11 cellular contexts compared by ENCODE assay signal in genomic region chr2:203340791-203341487, GRCh38. TPM values are rescaled to one million over a fixed set of nuclear protein-coding genes. Genes with fewer than 3 reads are reported as not detected.
DNase-seq lines count a peak whose midpoint lies in the region; ATAC-seq and TF ChIP-seq lines count a peak whose summit lies in the region.
"Had no signal": no experiment of that assay in that cellular context is flagged by ENCODE, and none has a peak within 500 bp of the region (broad histone marks: within the 10 kb centered on the region; RNA-seq: fewer than 3 reads in every experiment).

No MANE protein-coding gene starts in this region.

- no peak overlapping the region for H2AFZ ChIP-seq in fibroblast of lung (ENCODE audit: low read length)
- H2AFZ ChIP-seq in Karpas-422 (ENCODE audit: low read length), result no peak overlapping the region

- no peaks in the 10 kb centered on the region for H3K9me2 ChIP-seq in Karpas-422 (replicated peaks; ENCODE audit: insufficient read depth, low read length)

- peak overlapping the region; percentile 47 for H3K27ac ChIP-seq in RWPE2 (ENCODE audit: poor library complexity, severe bottlenecking)
- H3K27ac ChIP-seq in fibroblast of lung (ENCODE audit: insufficient read depth, low read length), result no peak overlapping the region
- no peak overlapping the region for H3K27ac ChIP-seq in Karpas-422 (ENCODE audit: low read length)

- H3K4me2 ChIP-seq in fibroblast of lung (ENCODE audit: extremely low read depth, insufficient read depth, low read length) (peak overlapping the region; percentile 5), Karpas-422 (ENCODE audit: low read depth, low read length, poor library complexity, severe bottlenecking) (no peak overlapping the region)

- H3K9ac ChIP-seq in fibroblast of lung (ENCODE audit: insufficient read depth, low read length) (no peak overlapping the region), Karpas-422 (ENCODE audit: low read length) (no peak overlapping the region)

- peak overlapping the region; percentile 57 to 83 (median 58) for H3K27ac Mint-ChIP-seq in nephron
- H3K27ac Mint-ChIP-seq in activated naive CD4-positive, alpha-beta T cell treated with anti-CD3 and anti-CD28 coated beads, Interleukin-2, amount 50 U/mL, for 72 hours, result peak overlapping the region in 1 of 2 donors; percentile 11

- H3K27me3 Mint-ChIP-seq in nephron (ENCODE audit: low read depth), result no peaks in the 10 kb centered on the region

- H3K4me1 Mint-ChIP-seq in nephron, result peaks cover 8% of the 10 kb centered on the region

- peaks cover 63% of the 10 kb centered on the region for H3K36me3 Mint-ChIP-seq in nephron (ENCODE audit: low read depth)
- H3K36me3 Mint-ChIP-seq in activated naive CD4-positive, alpha-beta T cell treated with anti-CD3 and anti-CD28 coated beads, Interleukin-2, amount 50 U/mL, for 72 hours, result peaks cover 9 to 21% of the 10 kb centered on the region in 2 donors

- TF ChIP-seq CTCF in RWPE2 (IDR thresholded peaks at IDR 0.05; ENCODE audit: poor library complexity, severe bottlenecking), result no peak
- TF ChIP-seq CTCF in fibroblast of lung (conservative IDR thresholded peaks at IDR 0.05 in 1 of 2, IDR thresholded peaks at IDR 0.05 in 1 of 2; ENCODE audit: low read depth in 1 of 2, low read length in 2 of 2), result no peak
- no peak for TF ChIP-seq CTCF in nephron (IDR thresholded peaks at IDR 0.05; ENCODE audit: unreplicated experiment in 3 of 3)

- H3K4me1 ChIP-seq in RWPE2 (ENCODE audit: insufficient read depth, poor library complexity, severe bottlenecking) (peaks cover 15% of the 10 kb centered on the region), fibroblast of lung (ENCODE audit: control insufficient read depth, extremely low read depth, insufficient read depth, low read length) (peaks cover 10% of the 10 kb centered on the region), Karpas-422 (ENCODE audit: low read length) (peaks cover 16% of the 10 kb centered on the region; the same call in 1 of the 2 replicates)

- H3K9me3 Mint-ChIP-seq in nephron, result no peaks in the 10 kb centered on the region
- no peaks in the 10 kb centered on the region for H3K9me3 Mint-ChIP-seq in activated naive CD4-positive, alpha-beta T cell treated with anti-CD3 and anti-CD28 coated beads, Interleukin-2, amount 50 U/mL, for 72 hours

- ATAC-seq in RWPE2 (ENCODE audit: low read depth) (peak; percentile 95), HG02763 (IDR thresholded peaks at IDR 0.05; ENCODE audit: unreplicated experiment) (no peak)
- no peak for ATAC-seq in activated naive CD4-positive, alpha-beta T cell treated with anti-CD3 and anti-CD28 coated beads, Interleukin-2, amount 50 U/mL, for 72 hours

- DNase-seq in DMS79 (lab: John Stamatoyannopoulos, UW) (peak; percentile 24), RWPE2 (ENCODE audit: low spot score) (no peak), fibroblast of lung (ENCODE audit: low read depth in 2 of 2) (peak; percentile 39 to 91), Karpas-422 (no peak), Kasumi-1 (lab: John Stamatoyannopoulos, UW) (no peak)
- DNase-seq in activated naive CD4-positive, alpha-beta T cell treated with anti-CD3 and anti-CD28 coated beads, Interleukin-2, amount 50 U/mL, for 72 hours (ENCODE audit: low spot score in 2 of 2), result no peak
- DNase-seq: DMS53; NCI-H2171; stimulated activated CD4-positive, alpha-beta T cell treated with anti-CD3 and anti-CD28 coated beads, Interleukin-4, amount 100 ng/mL, for 24 hours had no signal

- H3K4me3 ChIP-seq in RWPE2 (ENCODE audit: severe bottlenecking) (no peak overlapping the region), fibroblast of lung (replicated peaks in 1 of 4; ENCODE audit: control extremely low read depth in 1 of 4, insufficient read depth in 1 of 4, low read depth in 3 of 4, low read length in 4 of 4) (no peak overlapping the region), Karpas-422 (ENCODE audit: low read length) (no peak overlapping the region)

- peaks cover 58% of the 10 kb centered on the region for H3K79me2 ChIP-seq in fibroblast of lung (ENCODE audit: control insufficient read depth, insufficient read depth, low read length)
- H3K79me2 ChIP-seq in Karpas-422 (ENCODE audit: low read length), result peaks cover 97% of the 10 kb centered on the region

- H3K9me3 ChIP-seq in RWPE2 (ENCODE audit: severe bottlenecking) (no peaks in the 10 kb centered on the region), fibroblast of lung (ENCODE audit: control insufficient read depth, insufficient read depth, low read depth, low read length) (no peaks in the 10 kb centered on the region), Karpas-422 (ENCODE audit: low read length) (no peaks in the 10 kb centered on the region)

- H4K20me1 ChIP-seq in fibroblast of lung (ENCODE audit: control insufficient read depth, extremely low read depth, insufficient read depth, low read length), result peaks cover 2% of the 10 kb centered on the region
- no peaks in the 10 kb centered on the region for H4K20me1 ChIP-seq in Karpas-422 (ENCODE audit: insufficient read depth, low read depth, low read length)

- no peak overlapping the region for H3K4me3 Mint-ChIP-seq in nephron

- H3K36me3 ChIP-seq in RWPE2 (ENCODE audit: low read depth) (peaks cover 23% of the 10 kb centered on the region), fibroblast of lung (ENCODE audit: control insufficient read depth, insufficient read depth, low read length) (no peaks in the 10 kb centered on the region), Karpas-422 (ENCODE audit: insufficient read depth, low read length) (peaks cover 15% of the 10 kb centered on the region; the same call in 1 of the 2 replicates)

- H3K27me3 ChIP-seq in RWPE2 (ENCODE audit: insufficient read depth, poor library complexity, severe bottlenecking) (no peaks in the 10 kb centered on the region), fibroblast of lung (ENCODE audit: control insufficient read depth, insufficient read depth, low read length) (no peaks in the 10 kb centered on the region), Karpas-422 (ENCODE audit: low read length) (no peaks in the 10 kb centered on the region)

RNA-seq across cellular contexts. Expression of gene ABI2, which starts 12.7 kb away (rescaled TPM):
- 27.0 and 32.2 TPM in 2 replicates for total RNA-seq in fibroblast of lung
- 60.8 and 60.9 TPM in 2 replicates for polyA plus RNA-seq in fibroblast of lung
- polyA plus RNA-seq in fibroblast of lung (2012), result 49.0 and 50.3 TPM in 2 replicates
- 45.5 and 91.7 TPM in 2 replicates for polyA minus RNA-seq in fibroblast of lung (ENCODE audit: low replicate concordance)
- total RNA-seq in activated naive CD4-positive, alpha-beta T cell treated with anti-CD3 and anti-CD28 coated beads, Interleukin-2, amount 50 U/mL, for 72 hours, result 10 to 100 TPM; 45.3 to 46.1 TPM
- 91.9 and 142 TPM in 2 replicates for total RNA-seq in Karpas-422 (2014; rRNA removed; shearing (Covaris generic); ENCODE audit: low replicate concordance)

Comparison
In these comparisons a context has a peak if more than half of its experiments do, and no peak if none do; other contexts are left out.
1. DNase-seq: peak in DMS79 (single experiment) and fibroblast of lung (2 of 2); none in RWPE2 (single experiment), activated naive CD4-positive, alpha-beta T cell treated with anti-CD3 and anti-CD28 coated beads, Interleukin-2, amount 50 U/mL, for 72 hours (0 of 2), Karpas-422 (single experiment) and Kasumi-1 (0 of 2).